In genomic region chr16:68084504-68085258, GRCh38 we compare ENCODE assay signal across 1 cellular context.
TF ChIP-seq lines count a peak whose summit lies in the region.

No MANE protein-coding gene starts in this region.

TF ChIP-seq in HepG2, 621 proteins besides CTCF, POLR2A, EP300 and RAD21 (continued from another document and continues in another):
- TF ChIP-seq ZNF609 (CRISPR knock-in tag; IDR thresholded peaks at IDR 0.05; ENCODE audit: borderline replicate concordance) (peak; percentile 92), DMTF1 (CRISPR knock-in tag; IDR thresholded peaks at IDR 0.05) (no peak), PLSCR1 (CRISPR knock-in tag; IDR thresholded peaks at IDR 0.05; ENCODE audit: borderline replicate concordance) (no peak; the same call in 1 of the 2 replicates), STAG1 (CRISPR knock-in tag; IDR thresholded peaks at IDR 0.05) (peak; percentile 57), SRSF4 (IDR thresholded peaks at IDR 0.05; ENCODE audit: low read depth, low read length, poor library complexity, severe bottlenecking) (no peak), ZBTB42 (CRISPR knock-in tag; IDR thresholded peaks at IDR 0.05) (0 out of 2 replicates have a peak, but pooled peaks have one; percentile 95), SIN3A (IDR thresholded peaks at IDR 0.05; ENCODE audit: borderline replicate concordance, low read depth, low read length) (peak; percentile 84; the same call in 1 of the 2 replicates), CENPX (CRISPR knock-in tag; IDR thresholded peaks at IDR 0.05) (no peak), THAP11 (CRISPR knock-in tag; IDR thresholded peaks at IDR 0.05) (peak; percentile 89), ZFP36L2 (CRISPR knock-in tag; IDR thresholded peaks at IDR 0.05) (0 out of 2 replicates have a peak, but pooled peaks have one; percentile 13), PLRG1 (conservative IDR thresholded peaks at IDR 0.05) (no peak), IRX3 (CRISPR knock-in tag; IDR thresholded peaks at IDR 0.05; ENCODE audit: borderline replicate concordance, low read depth) (peak; percentile 72; the same call in 1 of the 2 replicates), ZNF510 (CRISPR knock-in tag; IDR thresholded peaks at IDR 0.05; ENCODE audit: low read depth) (peak; percentile 94), CREB1 (IDR thresholded peaks at IDR 0.05) (peak; percentile 36; the same call in 1 of the 2 replicates), CREB1 (CRISPR knock-in tag; IDR thresholded peaks at IDR 0.05) (peak; percentile 71; the same call in 1 of the 2 replicates), ZEB1 (IDR thresholded peaks at IDR 0.05; ENCODE audit: insufficient replicate concordance, low read depth) (no peak), TAF15 (IDR thresholded peaks at IDR 0.05; ENCODE audit: low read depth, low read length, poor library complexity, severe bottlenecking) (peak; percentile 87), FOXP4 (CRISPR knock-in tag; IDR thresholded peaks at IDR 0.05) (peak; percentile 84), MNT (IDR thresholded peaks at IDR 0.05) (peak; percentile 63), AKNA (CRISPR knock-in tag; IDR thresholded peaks at IDR 0.05; ENCODE audit: borderline replicate concordance) (peak; percentile 87; the same call in 1 of the 2 replicates), ZNF816 (CRISPR knock-in tag; IDR thresholded peaks at IDR 0.05; ENCODE audit: borderline replicate concordance) (peak; percentile 85; the same call in 1 of the 2 replicates), ZSCAN31 (CRISPR knock-in tag; IDR thresholded peaks at IDR 0.05; ENCODE audit: low read depth) (peak; percentile 90), ZNF253 (CRISPR knock-in tag; IDR thresholded peaks at IDR 0.05; ENCODE audit: borderline replicate concordance) (peak; percentile 97), HOXA9 (CRISPR knock-in tag; IDR thresholded peaks at IDR 0.05; ENCODE audit: borderline replicate concordance) (peak; percentile 97), SRSF9 (IDR thresholded peaks at IDR 0.05; ENCODE audit: borderline replicate concordance, insufficient read depth, low read depth, low read length, poor library complexity, severe bottlenecking) (no peak), FOXC1 (CRISPR knock-in tag; IDR thresholded peaks at IDR 0.05; ENCODE audit: borderline replicate concordance) (no peak), MIER2 (CRISPR knock-in tag; IDR thresholded peaks at IDR 0.05) (0 out of 2 replicates have a peak, but pooled peaks have one; percentile 34), ZBTB7A (CRISPR knock-in tag; IDR thresholded peaks at IDR 0.05) (peak; percentile 73; the same call in 1 of the 2 replicates), MBD4 (IDR thresholded peaks at IDR 0.05; ENCODE audit: borderline replicate concordance, low read length) (no peak), SAFB2 (CRISPR knock-in tag; IDR thresholded peaks at IDR 0.05; ENCODE audit: borderline replicate concordance, low read depth) (peak; percentile 81; the same call in 1 of the 2 replicates), EHMT2 (IDR thresholded peaks at IDR 0.05; ENCODE audit: borderline replicate concordance, low read depth, low read length) (no peak), ESRRA (CRISPR knock-in tag; IDR thresholded peaks at IDR 0.05; ENCODE audit: low read depth) (peak; percentile 80), ZNF746 (CRISPR knock-in tag; IDR thresholded peaks at IDR 0.05) (0 out of 2 replicates have a peak, but pooled peaks have one; percentile 76), SALL1 (CRISPR knock-in tag; IDR thresholded peaks at IDR 0.05) (peak; percentile 98), ATF7-NPFF (CRISPR knock-in tag; IDR thresholded peaks at IDR 0.05; ENCODE audit: low read depth) (peak; percentile 92; the same call in 1 of the 2 replicates), KLF11 (CRISPR knock-in tag; IDR thresholded peaks at IDR 0.05) (peak; percentile 98), ZNF660 (CRISPR knock-in tag; IDR thresholded peaks at IDR 0.05; ENCODE audit: borderline replicate concordance, low read depth) (no peak; the same call in 1 of the 2 replicates), SKI (IDR thresholded peaks at IDR 0.05; ENCODE audit: partially characterized antibody) (peak; percentile 78), ZBTB26 (CRISPR knock-in tag; IDR thresholded peaks at IDR 0.05; ENCODE audit: borderline replicate concordance) (peak; percentile 83)
